In the genomic region with DNA sequence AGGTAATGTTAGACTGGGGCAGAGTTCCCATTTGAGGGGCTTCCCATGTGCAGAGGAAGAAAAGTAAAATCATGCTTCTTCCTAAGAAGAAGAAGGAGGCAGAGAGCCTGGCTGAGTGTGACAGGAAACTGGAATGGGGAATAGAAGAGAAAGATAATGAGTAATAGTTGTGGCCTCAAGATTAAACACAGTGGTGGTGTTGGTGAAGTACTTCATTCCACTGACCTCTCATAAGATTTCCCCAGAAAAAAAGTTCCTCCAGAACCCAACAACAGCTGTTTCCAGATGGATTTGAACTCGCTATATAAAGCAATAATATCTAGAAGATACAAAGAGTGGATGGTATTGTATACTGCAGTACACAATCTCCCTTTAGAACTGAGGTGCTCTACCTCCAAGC, we compare ENCODE assay signal across 25 cellular contexts.
A peak's percentile ranks its signal among the peaks of the same experiment; 100 is the strongest.
DNase-seq lines count a peak whose midpoint lies in the region; ATAC-seq, FAIRE-seq and TF ChIP-seq lines count a peak whose summit lies in the region.
"Had no signal": no experiment of that assay in that cellular context is flagged by ENCODE, and none has a peak within 500 bp of the region (broad histone marks: within the 10 kb centered on the region; RNA-seq: fewer than 3 reads in every experiment).

No MANE protein-coding gene starts in this region.

- ATAC-seq in GM21390 (IDR thresholded peaks at IDR 0.05; ENCODE audit: unreplicated experiment), result no peak
- ATAC-seq: activated CD4-positive, alpha-beta T cell treated with anti-CD3 and anti-CD28 coated beads for 36 hours; HepG2; T-helper 17 cell had no signal

- TF ChIP-seq CTCF in astrocyte of the spinal cord (IDR thresholded peaks at IDR 0.05; ENCODE audit: low read depth, low read length) (no peak), D721Med (IDR thresholded peaks at IDR 0.05; ENCODE audit: insufficient read depth, missing control alignments) (no peak)

- no peak overlapping the region for H3K4me3 ChIP-seq in astrocyte of the spinal cord (ENCODE audit: low read depth, low read length)
- H3K4me3 ChIP-seq: testis had no signal

- in situ Hi-C loops in astrocyte of the spinal cord (cut with HindIII; ENCODE audit: low sequenced_read_pairs), result no loop called here

- no peak for FAIRE-seq in D721Med (lab: Jason Lieb, UNC)
- FAIRE-seq: frontal cortex, HepG2 had no signal

- DNase-seq in HCEC 1CT, result peak; percentile 81
- DNase-seq in astrocyte of the spinal cord (ENCODE audit: low read depth, low spot score), result peak; percentile 32
- peak; percentile 5 for DNase-seq in glomerular visceral epithelial cell (ENCODE audit: extremely low spot score)
- DNase-seq in COLO668 (lab: John Stamatoyannopoulos, UW; ENCODE audit: unreplicated experiment), result no peak
- no peak for DNase-seq in D721Med (ENCODE audit: insufficient read length, low spot score)
- no peak for DNase-seq in activated gamma-delta T cell (lab: John Stamatoyannopoulos, UW)
- DNase-seq: activated CD4-positive, alpha-beta T cell treated with anti-CD3 and anti-CD28 coated beads for 36 hours; activated effector memory CD4-positive, alpha-beta T cell treated with Interleukin-2 at 50 U/mL for 16 hours; activated naive CD8-positive, alpha-beta T cell treated with anti-CD3 and anti-CD28 coated beads, Interleukin-2, amount 10 ng/mL, durations not matched to agents 7 days and 5 days; activated T-cell treated with anti-CD3 and anti-CD28 coated beads for 4 hours; CD4-positive, alpha-beta memory T cell; cerebellar nuclear complex; DMS153; effector CD4-positive, alpha-beta T cell; hippocampal formation; immature natural killer cell; mesendoderm; NCI-H1694; SK-N-SH; stimulated activated naive CD4-positive, alpha-beta T cell treated with Interleukin-2 at 50 U/mL for 16 hours; T-helper 17 cell; testis had no signal

Comparison
In these comparisons a context has a peak if more than half of its experiments do, and no peak if none do; other contexts are left out.
1. DNase-seq: peak in HCEC 1CT (single experiment), astrocyte of the spinal cord (single experiment) and glomerular visceral epithelial cell (single experiment); none in COLO668 (single experiment), D721Med (single experiment) and activated gamma-delta T cell (single experiment).